Comparison of ENCODE assay signal across 17 cellular contexts in the genomic region with DNA sequence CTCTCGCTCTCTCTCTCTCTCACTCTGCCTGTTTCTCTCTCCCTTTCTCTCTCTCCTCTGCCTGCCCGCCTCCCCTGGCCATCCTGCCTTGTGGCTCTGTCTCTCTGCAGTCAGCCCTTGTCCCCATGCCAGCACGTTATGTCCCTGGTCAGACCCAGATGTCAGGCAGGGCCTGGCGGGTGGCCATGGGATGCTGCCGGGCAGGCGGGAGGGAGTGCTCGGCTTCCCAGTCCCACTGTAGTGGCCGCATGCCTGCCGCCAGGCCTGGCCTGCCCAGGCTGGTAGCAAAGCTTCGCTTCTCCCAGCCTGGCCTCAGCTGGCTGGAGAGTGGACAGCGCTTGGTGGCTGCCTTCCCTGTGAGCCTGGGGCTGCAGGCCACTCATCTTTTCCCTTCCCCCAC.
A peak's percentile ranks its signal among the peaks of the same experiment; 100 is the strongest.
DNase-seq lines count a peak whose midpoint lies in the region; ATAC-seq and TF ChIP-seq lines count a peak whose summit lies in the region.
"Had no signal": no experiment of that assay in that cellular context is flagged by ENCODE, and none has a peak within 500 bp of the region (broad histone marks: within the 10 kb centered on the region; RNA-seq: fewer than 3 reads in every experiment).

No MANE protein-coding gene starts in this region.

- peak overlapping the region; percentile 6 for H3K27ac ChIP-seq in right cardiac atrium (ENCODE audit: low read length)
- H3K27ac ChIP-seq in neural progenitor cell: no peak overlapping the region
- H3K27ac ChIP-seq: 22Rv1, A549, C4-2B had no signal

- H3K9ac ChIP-seq in neural progenitor cell: no peak overlapping the region

- DNase-seq in RPMI8226 (peak; percentile 37), Right ventricle myocardium superior (peak; percentile 86), left cardiac atrium (peak; percentile 75), right cardiac atrium (peak; percentile 71 to 93 (median 89)), NCI-H1417 treated with DMSO at 0.1 percent for 48 hours (lab: John Stamatoyannopoulos, UW) (no peak), NOMO-1 treated with DMSO at 0.1 percent for 48 hours (lab: John Stamatoyannopoulos, UW; ENCODE audit: unreplicated experiment) (no peak), neural progenitor cell (ENCODE audit: low spot score) (no peak)
- DNase-seq: AML-193; Caco-2; CD4-positive, alpha-beta T cell; HCEC 1CT had no signal

- TF ChIP-seq CTCF in neural progenitor cell (IDR thresholded peaks at IDR 0.05): no peak

- H3K4me1 ChIP-seq in right cardiac atrium (ENCODE audit: control insufficient read depth, insufficient read depth, low read length) (no peaks in the 10 kb centered on the region), neural progenitor cell (no peaks in the 10 kb centered on the region)
- H3K4me1 ChIP-seq: A549, Caco-2 had no signal

- H2AFZ ChIP-seq in neural progenitor cell (replicated peaks): no peak overlapping the region
- H2AFZ ChIP-seq: GM23338 had no signal

- H3K27me3 Mint-ChIP-seq in neural progenitor cell (ENCODE audit: insufficient read depth, low read depth): no peaks in the 10 kb centered on the region
- H3K27me3 Mint-ChIP-seq: CD4-positive, alpha-beta T cell had no signal

- no peaks in the 10 kb centered on the region for H3F3A ChIP-seq in neural progenitor cell (ENCODE audit: low read depth)

- no peak overlapping the region for H3K4me3 Mint-ChIP-seq in neural progenitor cell
- H3K4me3 Mint-ChIP-seq: CD4-positive, alpha-beta T cell; GM23338 had no signal

- 79% methylated on average over 11 of the region's 11 CpGs for WGBS in right cardiac atrium

- peak; percentile 97 for ATAC-seq in Right ventricle myocardium superior (ENCODE audit: poor library complexity)
- peak; percentile 96 for ATAC-seq in left cardiac atrium
- peak; percentile 91 to 94 for ATAC-seq in right cardiac atrium
- no peak for ATAC-seq in HG03095 (IDR thresholded peaks at IDR 0.05; ENCODE audit: unreplicated experiment)
- ATAC-seq: A549, GM23338, HepG2 had no signal

- H3K36me3 Mint-ChIP-seq in neural progenitor cell: no peaks in the 10 kb centered on the region

- no peaks in the 10 kb centered on the region for H3K4me1 Mint-ChIP-seq in neural progenitor cell
- H3K4me1 Mint-ChIP-seq: GM23338 had no signal

- H3K27me3 ChIP-seq in right cardiac atrium (ENCODE audit: control insufficient read depth, insufficient read depth): no peaks in the 10 kb centered on the region
- H3K27me3 ChIP-seq in neural progenitor cell: no peaks in the 10 kb centered on the region

- H3K9me3 Mint-ChIP-seq in neural progenitor cell: peaks cover 66% of the 10 kb centered on the region

- intact Hi-C loops in Right ventricle myocardium superior (cut with DNase I): no loop called here
- intact Hi-C loops in left cardiac atrium (cut with DNase I): no loop called here
- intact Hi-C loops in right cardiac atrium (cut with DNase I): no loop called here

- no peak overlapping the region for H3K27ac Mint-ChIP-seq in neural progenitor cell
- H3K27ac Mint-ChIP-seq: CD4-positive, alpha-beta T cell; GM23338 had no signal

- H3K4me3 ChIP-seq in right cardiac atrium (ENCODE audit: low read length) (no peak overlapping the region), neural progenitor cell (no peak overlapping the region)
- H3K4me3 ChIP-seq: A549, GM23338 had no signal

- no peaks in the 10 kb centered on the region for H4K20me1 ChIP-seq in neural progenitor cell (ENCODE audit: low read depth)

- H3K9me3 ChIP-seq in right cardiac atrium (ENCODE audit: control insufficient read depth, low read length): peaks cover 3% of the 10 kb centered on the region
- peaks cover 3% of the 10 kb centered on the region for H3K9me3 ChIP-seq in neural progenitor cell (ENCODE audit: low read depth)
- H3K9me3 ChIP-seq: A549, Caco-2 had no signal

- H3K36me3 ChIP-seq in neural progenitor cell: no peaks in the 10 kb centered on the region

- no peak overlapping the region for H3K4me2 ChIP-seq in neural progenitor cell
- H3K4me2 ChIP-seq: A549, GM23338 had no signal

- H3K79me2 ChIP-seq in neural progenitor cell (ENCODE audit: low read depth): no peaks in the 10 kb centered on the region

Comparison
In these comparisons a context has a peak if more than half of its experiments do, and no peak if none do; other contexts are left out.
1. DNase-seq: peak in RPMI8226 (single experiment), Right ventricle myocardium superior (single experiment), left cardiac atrium (single experiment) and right cardiac atrium (3 of 3); none in NCI-H1417 treated with DMSO at 0.1 percent for 48 hours (single experiment), NOMO-1 treated with DMSO at 0.1 percent for 48 hours (single experiment) and neural progenitor cell (single experiment).